Comparison of ENCODE assay signal across 1 cellular context in the genomic region with DNA sequence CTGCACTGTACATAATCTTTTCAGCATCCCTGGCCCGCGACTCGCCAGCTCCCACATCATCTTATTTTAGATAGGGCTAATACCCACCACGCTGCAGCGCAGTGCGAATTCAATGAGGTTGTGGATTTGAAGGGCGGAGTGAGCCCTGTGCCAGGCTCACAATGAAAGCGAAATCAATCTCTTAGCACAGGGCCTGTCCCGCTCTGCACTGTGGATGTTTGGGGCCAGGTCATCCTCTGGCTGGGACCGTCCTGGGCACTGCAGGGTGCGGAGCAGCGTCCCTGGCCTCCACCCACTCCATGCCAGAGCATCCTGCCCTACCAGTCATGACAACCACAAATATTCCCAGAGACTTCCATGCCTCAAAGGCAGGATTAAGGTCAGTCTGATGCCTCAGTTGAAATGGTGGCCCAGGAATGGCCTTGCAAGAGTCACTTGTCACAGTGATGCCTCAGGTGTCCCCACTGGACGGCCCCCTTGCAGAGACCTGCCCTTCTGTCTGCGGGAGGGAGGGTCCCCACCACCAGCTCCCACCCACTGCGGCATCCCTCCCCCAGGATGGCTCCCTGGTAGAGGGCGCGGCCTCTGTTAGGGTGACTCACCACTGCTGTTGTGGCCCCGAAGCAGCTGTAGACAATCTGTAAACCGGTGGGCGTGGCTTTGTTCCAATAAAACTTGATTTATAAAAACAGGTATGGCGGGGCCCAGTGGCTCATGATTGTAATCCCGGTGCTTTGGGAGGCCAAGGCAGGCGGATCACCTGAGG.
TF ChIP-seq lines count a peak whose summit lies in the region.

No MANE protein-coding gene starts in this region.

TF ChIP-seq in Ishikawa, 13 proteins besides CTCF, POLR2A, EP300 and RAD21:
- TF ChIP-seq FOXM1 (IDR thresholded peaks at IDR 0.05; ENCODE audit: borderline replicate concordance, low read depth), result no peak
- TF ChIP-seq ZBTB7A (IDR thresholded peaks at IDR 0.05; ENCODE audit: low read depth), result peak; percentile 87
- peak; percentile 70 for TF ChIP-seq TCF12 (IDR thresholded peaks at IDR 0.05; ENCODE audit: low read depth)
- TF ChIP-seq, protein P1, sequence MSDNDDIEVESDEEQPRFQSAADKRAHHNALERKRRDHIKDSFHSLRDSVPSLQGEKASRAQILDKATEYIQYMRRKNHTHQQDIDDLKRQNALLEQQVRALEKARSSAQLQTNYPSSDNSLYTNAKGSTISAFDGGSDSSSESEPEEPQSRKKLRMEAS (IDR thresholded peaks at IDR 0.05), result 0 out of 2 replicates have a peak, but pooled peaks have one; percentile 33
- TF ChIP-seq NFIC (IDR thresholded peaks at IDR 0.05), result no peak
